In the genomic region with DNA sequence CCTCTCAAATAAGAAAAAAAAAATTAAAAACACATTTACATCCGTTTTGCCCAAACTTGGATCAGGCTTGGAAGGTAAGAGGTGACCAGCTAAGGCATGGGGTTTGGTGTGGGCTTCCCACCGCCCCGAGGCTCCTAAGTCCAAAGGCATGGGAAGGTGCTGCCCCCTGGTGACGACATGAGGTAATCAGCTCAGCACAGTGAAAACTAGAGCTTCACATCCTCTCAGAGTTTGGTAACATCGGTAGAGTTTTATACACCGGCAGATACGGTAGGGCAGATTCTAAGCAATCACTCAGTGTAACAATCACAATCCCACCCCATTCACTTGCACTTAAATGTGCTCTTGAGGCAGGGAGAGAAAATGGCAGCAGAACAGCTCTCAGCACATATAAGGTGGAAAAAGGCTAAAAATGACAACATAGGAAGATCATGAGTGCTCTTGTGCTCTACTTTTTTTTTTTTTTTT, we compare ENCODE assay signal across 8 cellular contexts.
DNase-seq lines count a peak whose midpoint lies in the region; ATAC-seq and TF ChIP-seq lines count a peak whose summit lies in the region.

No MANE protein-coding gene starts in this region.

- POLR2A ChIA-PET in Caco-2 (lab: Charles Lee) (no interaction called here), PC-9 (lab: Charles Lee; ENCODE audit: unreplicated experiment) (interaction anchor here (0.7 kb wide), 1 partner anchor 958 kb away, joined by 13 read pairs; no protein-coding TSS in a partner anchor)

- H3K27ac Mint-ChIP-seq in Caco-2 (ENCODE audit: unreplicated experiment) (no peak overlapping the region), neural progenitor cell (no peak overlapping the region)
- H3K27ac Mint-ChIP-seq in activated T-cell treated with anti-CD3 and anti-CD28 coated beads, Interleukin-2, amount 50 U/mL, for 72 hours: no peak overlapping the region

- no peak overlapping the region for H2AFZ ChIP-seq in PC-9
- no peak overlapping the region for H2AFZ ChIP-seq in neural progenitor cell (replicated peaks)

- H3K79me2 ChIP-seq in PC-9 (ENCODE audit: low read depth) (no peaks in the 10 kb centered on the region), neural progenitor cell (ENCODE audit: low read depth) (no peaks in the 10 kb centered on the region)

- no peak overlapping the region for H3K4me2 ChIP-seq in PC-9
- H3K4me2 ChIP-seq in neural progenitor cell: peak overlapping the region; percentile 72

- no peaks in the 10 kb centered on the region for H3K9me2 ChIP-seq in PC-9 (ENCODE audit: insufficient read depth)

- no peak overlapping the region for H3K4me3 Mint-ChIP-seq in Caco-2 (ENCODE audit: unreplicated experiment)
- H3K4me3 Mint-ChIP-seq in activated T-cell treated with anti-CD3 and anti-CD28 coated beads, Interleukin-2, amount 50 U/mL, for 72 hours: no peak overlapping the region
- no peak overlapping the region for H3K4me3 Mint-ChIP-seq in neural progenitor cell

- H3K36me3 ChIP-seq in Caco-2 (ENCODE audit: control insufficient read depth, insufficient read depth, low read length) (no peaks in the 10 kb centered on the region), PC-9 (ENCODE audit: low read depth) (no peaks in the 10 kb centered on the region), neural progenitor cell (no peaks in the 10 kb centered on the region), stomach smooth muscle (ENCODE audit: control insufficient read depth in 2 of 2, insufficient read depth in 2 of 2, low read length in 2 of 2) (no peaks in the 10 kb centered on the region)

- H3K4me1 ChIP-seq in Caco-2 (peaks cover 14% of the 10 kb centered on the region), PC-9 (replicated peaks; ENCODE audit: insufficient read depth) (no peaks in the 10 kb centered on the region), neural progenitor cell (peaks cover 5% of the 10 kb centered on the region), stomach smooth muscle (ENCODE audit: control insufficient read depth, insufficient read depth, low read length) (no peaks in the 10 kb centered on the region)

- H3K9me3 Mint-ChIP-seq in Caco-2 (ENCODE audit: unreplicated experiment) (no peaks in the 10 kb centered on the region), neural progenitor cell (peaks cover 7% of the 10 kb centered on the region)
- no peaks in the 10 kb centered on the region for H3K9me3 Mint-ChIP-seq in activated T-cell treated with anti-CD3 and anti-CD28 coated beads, Interleukin-2, amount 50 U/mL, for 72 hours

- BruUV-seq in Caco-2 (replicated peaks; lab: Mats Ljungman, UMichigan) (no TSS peak), PC-9 (replicated peaks; lab: Mats Ljungman, UMichigan) (no TSS peak)

- TF ChIP-seq CTCF in Caco-2 (IDR thresholded peaks at IDR 0.05; ENCODE audit: insufficient read depth in 1 of 2, low read depth in 1 of 2, low read length in 1 of 2, severe bottlenecking in 1 of 2, unreplicated experiment in 1 of 2) (peak; percentile 79 to 89), PC-9 (conservative IDR thresholded peaks at IDR 0.05) (peak; percentile 99), neural progenitor cell (IDR thresholded peaks at IDR 0.05) (peak; percentile 95)

- H3K4me3 ChIP-seq in Caco-2 (ENCODE audit: low read depth, low read length): no peak overlapping the region
- H3K4me3 ChIP-seq in PC-9: no peak overlapping the region
- peak overlapping the region; percentile 26 for H3K4me3 ChIP-seq in neural progenitor cell
- peak overlapping the region; percentile 34 to 54 for H3K4me3 ChIP-seq in stomach smooth muscle (ENCODE audit: low read length in 2 of 2)

- H3K9ac ChIP-seq in neural progenitor cell (no peak overlapping the region), stomach smooth muscle (ENCODE audit: low read length in 2 of 2) (peak overlapping the region in 1 of 2 donors; percentile 10)

- H3K27me3 ChIP-seq in Caco-2 (replicated peaks; ENCODE audit: control insufficient read depth, insufficient read depth, low read length) (no peaks in the 10 kb centered on the region), PC-9 (ENCODE audit: insufficient read depth, low read depth) (peaks cover 28% of the 10 kb centered on the region; the same call in 1 of the 2 replicates), neural progenitor cell (no peaks in the 10 kb centered on the region), stomach smooth muscle (ENCODE audit: control insufficient read depth in 1 of 2, insufficient read depth in 2 of 2, low read length in 2 of 2) (no peaks in the 10 kb centered on the region)

- H3K27ac ChIP-seq in PC-9: no peak overlapping the region
- no peak overlapping the region for H3K27ac ChIP-seq in neural progenitor cell
- H3K27ac ChIP-seq in stomach smooth muscle (ENCODE audit: low read length): no peak overlapping the region

- DNase-seq in Caco-2 (peak; percentile 83 to 86), HuH-7.5 (ENCODE audit: low spot score) (peak; percentile 39), PC-9 (peak; percentile 45 to 72), fibroblast of the conjunctiva (ENCODE audit: low read depth) (peak; percentile 55), neural progenitor cell (ENCODE audit: low spot score) (peak; percentile 90)
- DNase-seq in activated T-cell treated with anti-CD3 and anti-CD28 coated beads, Interleukin-2, amount 50 U/mL, for 72 hours: peak; percentile 76 to 80

- no peaks in the 10 kb centered on the region for H3F3A ChIP-seq in PC-9 (ENCODE audit: insufficient read depth, low read depth)
- H3F3A ChIP-seq in neural progenitor cell (ENCODE audit: low read depth): no peaks in the 10 kb centered on the region

- H4K20me1 ChIP-seq in PC-9 (ENCODE audit: insufficient read depth) (no peaks in the 10 kb centered on the region; the same call in 1 of the 2 replicates), neural progenitor cell (ENCODE audit: low read depth) (no peaks in the 10 kb centered on the region)

- ATAC-seq in GM21367 (IDR thresholded peaks at IDR 0.05; ENCODE audit: unreplicated experiment): peak; percentile 81
- peak; percentile 85 to 91 for ATAC-seq in activated T-cell treated with anti-CD3 and anti-CD28 coated beads, Interleukin-2, amount 50 U/mL, for 72 hours (replicated peaks in 1 of 2)

- H3K9me3 ChIP-seq in Caco-2 (0 out of 2 replicates have a peak, but pooled peaks cover 5% of the 10 kb centered on the region), PC-9 (ENCODE audit: insufficient read depth, low read depth) (no peaks in the 10 kb centered on the region), neural progenitor cell (ENCODE audit: low read depth) (no peaks in the 10 kb centered on the region), stomach smooth muscle (ENCODE audit: control insufficient read depth in 2 of 2, low read length in 2 of 2) (no peaks in the 10 kb centered on the region)

- intact Hi-C loops in Caco-2 (cut with micrococcal nuclease; ENCODE audit: unreplicated experiment): loop anchor here (1.0 to 5.0 kb wide), 8 partner anchors 19 to 710 kb away; no protein-coding TSS in a partner anchor
- intact Hi-C loops in PC-9 (cut with micrococcal nuclease; ENCODE audit: unreplicated experiment): loop anchor here (1.0 kb wide), 3 partner anchors 195 to 695 kb away; no protein-coding TSS in a partner anchor

- no peaks in the 10 kb centered on the region for H3K4me1 Mint-ChIP-seq in Caco-2 (ENCODE audit: low read depth, unreplicated experiment)
- peaks cover 15% of the 10 kb centered on the region for H3K4me1 Mint-ChIP-seq in activated T-cell treated with anti-CD3 and anti-CD28 coated beads, Interleukin-2, amount 50 U/mL, for 72 hours (ENCODE audit: low read depth)
- H3K4me1 Mint-ChIP-seq in neural progenitor cell: peaks cover 17% of the 10 kb centered on the region

- H3K36me3 Mint-ChIP-seq in Caco-2 (ENCODE audit: insufficient read depth, unreplicated experiment) (no peaks in the 10 kb centered on the region), neural progenitor cell (peaks cover 4% of the 10 kb centered on the region)
- peaks cover 5 to 10% of the 10 kb centered on the region in 2 donors for H3K36me3 Mint-ChIP-seq in activated T-cell treated with anti-CD3 and anti-CD28 coated beads, Interleukin-2, amount 50 U/mL, for 72 hours (ENCODE audit: insufficient read depth in 2 of 2)

- H3K27me3 Mint-ChIP-seq in Caco-2 (ENCODE audit: insufficient read depth, unreplicated experiment): no peaks in the 10 kb centered on the region
- no peaks in the 10 kb centered on the region for H3K27me3 Mint-ChIP-seq in activated T-cell treated with anti-CD3 and anti-CD28 coated beads, Interleukin-2, amount 50 U/mL, for 72 hours (ENCODE audit: low read depth)
- peaks cover 2% of the 10 kb centered on the region for H3K27me3 Mint-ChIP-seq in neural progenitor cell (ENCODE audit: insufficient read depth, low read depth)

- CTCF ChIA-PET in Caco-2 (lab: Charles Lee) (interaction anchor here (0.6 to 2.0 kb wide), 27 partner anchors 15 to 741 kb away, joined by 3 to 58 read pairs (median 4); no protein-coding TSS in a partner anchor), PC-9 (lab: Charles Lee) (interaction anchor here (0.5 to 1.7 kb wide), 15 partner anchors 10 to 813 kb away, joined by 3 to 29 read pairs (median 5); no protein-coding TSS in a partner anchor)

Comparison
In these comparisons a context has a peak if more than half of its experiments do, and no peak if none do; other contexts are left out.
1. DNase-seq: peak in every context shown above with its lines; median percentile 90 in neural progenitor cell; 84 in Caco-2; 78 in activated T-cell treated with anti-CD3 and anti-CD28 coated beads, Interleukin-2, amount 50 U/mL, for 72 hours; 58 in PC-9; 55 in fibroblast of the conjunctiva; 39 in HuH-7.5.
2. H3K4me3 ChIP-seq: peak in neural progenitor cell (single experiment) and stomach smooth muscle (2 of 2); none in Caco-2 (single experiment) and PC-9 (single experiment).
3. Peak in every context shown above with its lines, with median percentiles within 50 percentile points of each other: CTCF ChIP-seq.